Comparison of ENCODE assay signal across 8 cellular contexts in the genomic region with DNA sequence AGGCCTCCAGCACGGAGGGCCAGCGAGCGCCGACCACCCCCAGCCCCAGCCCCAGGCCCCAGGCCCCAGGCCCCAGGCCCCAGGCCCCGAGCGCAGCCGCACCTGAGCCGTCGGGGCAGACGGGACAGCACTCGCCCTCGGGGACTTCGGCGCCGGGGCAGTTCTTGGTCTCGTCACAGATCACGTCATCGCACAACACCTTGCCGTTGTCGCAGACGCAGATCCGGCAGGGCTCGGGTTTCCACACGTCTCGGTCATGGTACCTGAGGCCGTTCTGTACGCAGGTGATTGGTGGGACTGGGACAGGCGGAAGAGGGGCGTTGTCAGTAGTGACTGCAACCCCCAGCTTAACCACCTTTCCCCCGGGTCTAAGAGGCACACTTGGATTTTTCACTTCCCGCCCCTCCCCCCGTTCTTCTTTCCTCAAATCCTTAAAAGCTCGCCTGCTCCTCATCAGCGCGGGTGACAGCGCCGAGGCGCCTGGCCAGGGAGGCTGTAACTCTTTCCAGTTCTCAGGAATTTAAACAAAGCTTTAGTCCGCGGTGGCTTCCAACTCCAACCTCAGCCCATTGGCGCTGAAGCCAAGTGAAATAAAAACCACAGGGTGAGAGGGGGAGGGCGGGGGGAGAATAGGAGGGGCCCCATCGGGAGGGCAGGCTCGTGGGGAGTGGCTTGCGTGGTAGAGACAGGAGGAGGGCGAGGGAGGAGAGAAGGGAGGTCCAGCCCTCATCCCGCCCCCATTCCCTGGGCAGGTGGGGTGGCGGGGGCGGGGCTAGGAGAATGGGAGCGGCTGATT. TPM values are rescaled to one million over a fixed set of nuclear protein-coding genes. Genes with fewer than 3 reads are reported as not detected.
DNase-seq lines count a peak whose midpoint lies in the region; ATAC-seq and TF ChIP-seq lines count a peak whose summit lies in the region.

No MANE protein-coding gene starts in this region.

- no peaks in the 10 kb centered on the region for H3K36me3 ChIP-seq in GM06990 (ENCODE audit: control insufficient read depth, insufficient read depth, low read length)
- peaks cover 0 to 14% of the 10 kb centered on the region in 2 donors for H3K36me3 ChIP-seq in esophagus (ENCODE audit: control insufficient read depth in 2 of 2, insufficient read depth in 2 of 2, low read length in 1 of 2)

- DNase-seq in GM06990 (ENCODE audit: extremely low read depth, insufficient read length) (peak; percentile 69), NOMO-1 (lab: John Stamatoyannopoulos, UW; ENCODE audit: unreplicated experiment in 2 of 2) (peak; percentile 60 to 77), activated T-cell treated with anti-CD3 and anti-CD28 coated beads for 24 hours (ENCODE audit: low read depth) (peak; percentile 46), myocyte (ENCODE audit: low read depth) (peak; percentile 97)
- peak; percentile 22 to 63 for DNase-seq in stimulated activated effector memory CD8-positive, alpha-beta T cell treated with anti-CD3 and anti-CD28 coated beads, Interleukin-12 subunit alpha, Interleukin-12 subunit beta, amount 100 ng/mL, for 72 hours (ENCODE audit: low spot score in 2 of 2)

- H3K4me3 Mint-ChIP-seq in stimulated activated effector memory CD8-positive, alpha-beta T cell treated with anti-CD3 and anti-CD28 coated beads, Interleukin-12 subunit alpha, Interleukin-12 subunit beta, amount 100 ng/mL, for 72 hours: peak overlapping the region; percentile 77

- H3K4me1 Mint-ChIP-seq in stimulated activated effector memory CD8-positive, alpha-beta T cell treated with anti-CD3 and anti-CD28 coated beads, Interleukin-12 subunit alpha, Interleukin-12 subunit beta, amount 100 ng/mL, for 72 hours: peaks cover 9% of the 10 kb centered on the region

- no peak for TF ChIP-seq CTCF in GM06990 (IDR thresholded peaks at IDR 0.05; ENCODE audit: insufficient read depth, low read length, poor library complexity, severe bottlenecking)

- H3K4me1 ChIP-seq in esophagus (ENCODE audit: control insufficient read depth in 2 of 2, insufficient read depth in 2 of 2, low read length in 1 of 2): no peaks in the 10 kb centered on the region

- no peak overlapping the region for H3K27ac Mint-ChIP-seq in stimulated activated effector memory CD8-positive, alpha-beta T cell treated with anti-CD3 and anti-CD28 coated beads, Interleukin-12 subunit alpha, Interleukin-12 subunit beta, amount 100 ng/mL, for 72 hours

- H3K9me3 ChIP-seq in esophagus (ENCODE audit: control insufficient read depth in 2 of 2, insufficient read depth in 1 of 2, low read depth in 1 of 2, low read length in 1 of 2): no peaks in the 10 kb centered on the region

- peak overlapping the region; percentile 53 for H3K4me3 ChIP-seq in GM06990 (replicated peaks; ENCODE audit: low read depth, low read length)
- peak overlapping the region; percentile 33 to 44 for H3K4me3 ChIP-seq in esophagus (ENCODE audit: low read depth in 1 of 2, low read length in 2 of 2)

- H3K27ac ChIP-seq in esophagus (ENCODE audit: low read depth in 2 of 2, low read length in 1 of 2): peak overlapping the region; percentile 75 to 83

- no peaks in the 10 kb centered on the region for H3K36me3 Mint-ChIP-seq in stimulated activated effector memory CD8-positive, alpha-beta T cell treated with anti-CD3 and anti-CD28 coated beads, Interleukin-12 subunit alpha, Interleukin-12 subunit beta, amount 100 ng/mL, for 72 hours

- 3 to 5% methylated on average over 47 to 50 of the region's 50 CpGs for WGBS in esophagus, 2 donors

- no peaks in the 10 kb centered on the region for H3K9me3 Mint-ChIP-seq in stimulated activated effector memory CD8-positive, alpha-beta T cell treated with anti-CD3 and anti-CD28 coated beads, Interleukin-12 subunit alpha, Interleukin-12 subunit beta, amount 100 ng/mL, for 72 hours

- H3K27me3 ChIP-seq in GM06990 (replicated peaks; ENCODE audit: control insufficient read depth, insufficient read depth, low read length) (peaks cover 3% of the 10 kb centered on the region), esophagus (ENCODE audit: control insufficient read depth in 1 of 2, insufficient read depth in 2 of 2, low read length in 2 of 2) (peaks cover 0 to 4% of the 10 kb centered on the region in 2 donors)

- ATAC-seq in HG03439 (IDR thresholded peaks at IDR 0.05; ENCODE audit: unreplicated experiment) (peak; percentile 40), HG03139 (IDR thresholded peaks at IDR 0.05; ENCODE audit: unreplicated experiment) (no peak)
- ATAC-seq in stimulated activated effector memory CD8-positive, alpha-beta T cell treated with anti-CD3 and anti-CD28 coated beads, Interleukin-12 subunit alpha, Interleukin-12 subunit beta, amount 100 ng/mL, for 72 hours: peak; percentile 78

RNA-seq across cellular contexts. Expression of a gene that starts 1.6 kb away (rescaled TPM):
- 10 to 100 TPM; 11.8 to 12.8 TPM for polyA plus RNA-seq in esophagus
- 604 and 719 TPM in 2 replicates for total RNA-seq in myocyte
- polyA plus RNA-seq in myocyte (2012): 15,153 TPM

RNA-seq across cellular contexts. Expression of a gene that starts 34.0 kb away (rescaled TPM):
- polyA plus RNA-seq in esophagus: 1 to 10 TPM; 7.1 to 10.0 TPM
- total RNA-seq in myocyte: 428 and 447 TPM in 2 replicates
- polyA plus RNA-seq in myocyte (2012): 303 TPM

RNA-seq across cellular contexts. Expression of a gene that starts 49.4 kb away (rescaled TPM):
- 10 to 100 TPM; 15.4 to 31.3 TPM for polyA plus RNA-seq in esophagus
- total RNA-seq in myocyte: 40.5 and 44.2 TPM in 2 replicates
- polyA plus RNA-seq in myocyte (2012): 43.6 TPM

Comparison
In these comparisons a context has a peak if more than half of its experiments do, and no peak if none do; other contexts are left out.
1. DNase-seq: peak in every context shown above with its lines; median percentile 97 in myocyte; 69 in GM06990; 68 in NOMO-1; 46 in activated T-cell treated with anti-CD3 and anti-CD28 coated beads for 24 hours; 42 in stimulated activated effector memory CD8-positive, alpha-beta T cell treated with anti-CD3 and anti-CD28 coated beads, Interleukin-12 subunit alpha, Interleukin-12 subunit beta, amount 100 ng/mL, for 72 hours.